In the genomic region with DNA sequence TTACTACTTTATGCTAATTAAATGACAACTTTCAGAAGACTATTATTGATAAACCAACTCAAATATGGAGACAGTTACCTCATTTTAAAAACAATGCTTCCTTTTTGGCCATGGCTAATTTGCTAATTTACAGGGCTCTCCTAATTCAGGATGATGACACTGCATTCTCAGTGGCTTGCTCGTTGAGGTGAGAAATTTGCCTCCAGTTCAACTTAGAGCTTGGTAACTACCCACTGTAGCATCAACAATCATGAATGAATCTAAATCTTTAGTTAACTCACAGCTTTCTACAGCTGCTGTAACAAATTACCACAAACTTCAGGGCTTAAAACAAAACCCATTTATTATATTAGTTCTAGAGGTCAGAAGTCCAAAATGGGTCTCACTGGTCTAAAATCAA, we compare ENCODE assay signal across 10 cellular contexts. TPM values are rescaled to one million over a fixed set of nuclear protein-coding genes. Genes with fewer than 3 reads are reported as not detected.
DNase-seq lines count a peak whose midpoint lies in the region; ATAC-seq, FAIRE-seq and TF ChIP-seq lines count a peak whose summit lies in the region.
"Had no signal": no experiment of that assay in that cellular context is flagged by ENCODE, and none has a peak within 500 bp of the region (broad histone marks: within the 10 kb centered on the region; RNA-seq: fewer than 3 reads in every experiment).

No MANE protein-coding gene starts in this region.

- H2AFZ ChIP-seq in astrocyte (ENCODE audit: low read depth, low read length): no peak overlapping the region

- DNase-seq in A549 (ENCODE audit: low read depth in 1 of 2, low spot score in 1 of 2): no peak
- peak in 1 of 2 experiments; percentile 19 for DNase-seq in HL-60 (ENCODE audit: low read depth in 1 of 2, low spot score in 1 of 2)
- no peak for DNase-seq in astrocyte (ENCODE audit: low read depth)
- peak; percentile 29 for DNase-seq in mesendoderm
- DNase-seq in dermis blood vessel endothelial cell: no peak
- no peak for DNase-seq in NCI-H1436 (lab: John Stamatoyannopoulos, UW)
- no peak for DNase-seq in activated effector memory CD4-positive, alpha-beta T cell treated with anti-CD3 and anti-CD28 coated beads, Interleukin-2, amount 50 U/mL, for 16 hours
- no peak for DNase-seq in GM03348 (ENCODE audit: low spot score)
- DNase-seq: stimulated activated CD8-positive, alpha-beta memory T cell treated with anti-CD3 and anti-CD28 coated beads, Interleukin-4, amount 100 ng/mL, for 48 hours had no signal

- H3K27ac ChIP-seq in A549 (peak overlapping the region; percentile 7 to 79; a peak in 4 of 6 replicates), HL-60 (replicated peaks) (peak overlapping the region; percentile 84), astrocyte (ENCODE audit: low read depth, low read length) (peak overlapping the region; percentile 93), mesendoderm (ENCODE audit: low read depth, low read length) (no peak overlapping the region)

- H4K5ac ChIP-seq in mesendoderm (ENCODE audit: low read length): no peak overlapping the region

- no peak overlapping the region for H3K56ac ChIP-seq in mesendoderm (ENCODE audit: low read length)

- no peak overlapping the region for H2BK15ac ChIP-seq in mesendoderm (replicated peaks; ENCODE audit: low read depth)

- no peak overlapping the region for H3K4ac ChIP-seq in mesendoderm (ENCODE audit: low read depth, low read length)

- H3K9me3 ChIP-seq in A549 (no peaks in the 10 kb centered on the region), astrocyte (ENCODE audit: insufficient read depth, low read depth, low read length) (no peaks in the 10 kb centered on the region)

- H2BK120ac ChIP-seq in mesendoderm (ENCODE audit: low read depth, low read length): no peak overlapping the region

- peak overlapping the region; percentile 61 for H3K4me2 ChIP-seq in A549
- peak overlapping the region; percentile 77 for H3K4me2 ChIP-seq in astrocyte (ENCODE audit: low read length)
- no peak overlapping the region for H3K4me2 ChIP-seq in mesendoderm (ENCODE audit: low read length)

- H2BK5ac ChIP-seq in mesendoderm (ENCODE audit: low read length): no peak overlapping the region

- H3K4me1 ChIP-seq in A549: peaks cover 28% of the 10 kb centered on the region
- peaks cover 23% of the 10 kb centered on the region for H3K4me1 ChIP-seq in astrocyte (ENCODE audit: insufficient read depth, low read length)
- no peaks in the 10 kb centered on the region for H3K4me1 ChIP-seq in mesendoderm (ENCODE audit: control insufficient read depth, low read depth, low read length)

- H3K9me3 Mint-ChIP-seq in astrocyte (ENCODE audit: unreplicated experiment): no peaks in the 10 kb centered on the region

- no peak for TF ChIP-seq POLR2A in A549 (IDR thresholded peaks at IDR 0.05; ENCODE audit: low read length)

- FAIRE-seq in A549 (lab: Jason Lieb, UNC): no peak
- no peak for FAIRE-seq in astrocyte (lab: Jason Lieb, UNC)

- peaks cover 4% of the 10 kb centered on the region for H3K79me1 ChIP-seq in mesendoderm (ENCODE audit: low read length)

- H3K36me3 Mint-ChIP-seq in astrocyte (ENCODE audit: low read depth, unreplicated experiment): peaks cover 7% of the 10 kb centered on the region

- peak overlapping the region; percentile 71 for H3K9ac ChIP-seq in astrocyte (ENCODE audit: low read length)
- H3K9ac ChIP-seq in mesendoderm (ENCODE audit: low read length): no peak overlapping the region

- TF ChIP-seq EP300 in A549 (IDR thresholded peaks at IDR 0.05): no peak

- H3K27me3 Mint-ChIP-seq in astrocyte (ENCODE audit: low read depth, unreplicated experiment): no peaks in the 10 kb centered on the region

- TF ChIP-seq CTCF in A549 (IDR thresholded peaks at IDR 0.05) (no peak), HL-60 (IDR thresholded peaks at IDR 0.05; ENCODE audit: insufficient read depth, low read length) (no peak), astrocyte (IDR thresholded peaks at IDR 0.05; ENCODE audit: insufficient read depth, low read depth, low read length) (no peak)

- H3K23ac ChIP-seq in mesendoderm (ENCODE audit: low read length): no peak overlapping the region

- TF ChIP-seq RAD21 in A549 (conservative IDR thresholded peaks at IDR 0.05 in 1 of 2, IDR thresholded peaks at IDR 0.05 in 1 of 2): no peak

- peaks cover 28% of the 10 kb centered on the region for H3K4me1 Mint-ChIP-seq in astrocyte (ENCODE audit: low read depth, unreplicated experiment)

- H3K4me3 Mint-ChIP-seq in astrocyte (ENCODE audit: unreplicated experiment): no peak overlapping the region

- no peak overlapping the region for H3K18ac ChIP-seq in mesendoderm (ENCODE audit: low read length)

- no peak overlapping the region for H3K4me3 ChIP-seq in A549
- no peak overlapping the region for H3K4me3 ChIP-seq in HL-60 (replicated peaks; ENCODE audit: insufficient read depth, low read length)
- peak overlapping the region; percentile 27 for H3K4me3 ChIP-seq in astrocyte (ENCODE audit: insufficient read depth, low read depth, low read length)
- no peak overlapping the region for H3K4me3 ChIP-seq in mesendoderm (ENCODE audit: low read length)

- CTCF ChIA-PET in A549 (lab: Yijun Ruan, JAX): interaction anchor here (1.0 to 1.6 kb wide), 2 partner anchors 13 to 200 kb away, joined by 3 read pairs; no protein-coding TSS in a partner anchor

- H3K79me2 ChIP-seq in astrocyte (ENCODE audit: insufficient read depth, low read length) (peaks cover 39% of the 10 kb centered on the region), mesendoderm (ENCODE audit: control insufficient read depth, insufficient read depth, low read length) (peaks cover 3% of the 10 kb centered on the region)

- no peaks in the 10 kb centered on the region for H4K20me1 ChIP-seq in astrocyte (ENCODE audit: insufficient read depth, low read length)

- H3K27me3 ChIP-seq in HL-60 (ENCODE audit: insufficient read depth, poor library complexity, severe bottlenecking) (no peaks in the 10 kb centered on the region), astrocyte (ENCODE audit: insufficient read depth, low read length) (no peaks in the 10 kb centered on the region), mesendoderm (ENCODE audit: insufficient read depth, low read length, poor library complexity) (no peaks in the 10 kb centered on the region)

- 79% methylated on average over 1 of the region's 1 CpG for WGBS in A549 (ENCODE audit: missing lambda C conversion rate)
- no CpG with 5 or more reads among the region's 1 CpG for WGBS in mesendoderm (ENCODE audit: extremely low coverage, insufficient coverage, low lambda C conversion rate)

- H4K8ac ChIP-seq in mesendoderm (ENCODE audit: low read depth, low read length): no peak overlapping the region

- H3K36me3 ChIP-seq in astrocyte (ENCODE audit: insufficient read depth, low read length): peaks cover 17% of the 10 kb centered on the region
- no peaks in the 10 kb centered on the region for H3K36me3 ChIP-seq in mesendoderm (ENCODE audit: control insufficient read depth, insufficient read depth, low read length)

- H3K27ac Mint-ChIP-seq in astrocyte (ENCODE audit: unreplicated experiment): peak overlapping the region; percentile 96

- POLR2A ChIA-PET in A549 (lab: Yijun Ruan, JAX): interaction anchor here (0.7 to 1.5 kb wide), 2 partner anchors 13 to 34 kb away, joined by 5 to 8 read pairs; a partner anchor contains a TSS

- no peak overlapping the region for H2AK5ac ChIP-seq in mesendoderm (ENCODE audit: low read length)

- ATAC-seq in A549: no peak
- ATAC-seq: sciatic nerve had no signal

RNA-seq across cellular contexts. Expression of a gene that starts 14.0 kb away (rescaled TPM):
- polyA plus RNA-seq in A549 (2011; rRNA removed) (21.6 and 24.9 TPM in 2 replicates), A549 (2017; fragmentation: RNase III; extraction: RNeasy Plus Mini Kit Qiagen cat#74134 plus additional on column Dnase treatment) (15.0 to 16.7 TPM (median 15.4 TPM) in 3 replicates)
- 7.4 and 7.8 TPM in 2 replicates for polyA plus RNA-seq in A549 (2012; cell fraction: cytosol; rRNA removed)
- polyA plus RNA-seq in A549 (2012; cell fraction: nucleus; rRNA removed): 7.5 and 7.9 TPM in 2 replicates
- polyA minus RNA-seq in A549 (2011; rRNA and poly(A)+ RNA removed): 31.5 and 33.2 TPM in 2 replicates
- total RNA-seq in astrocyte (54.5 and 58.4 TPM in 2 replicates), dermis blood vessel endothelial cell (83.9 and 107 TPM in 2 replicates)
- polyA plus RNA-seq in mesendoderm (2013, experiment 1 of 2): 56.0 TPM
- 55.8 TPM for polyA plus RNA-seq in mesendoderm (2013, experiment 2 of 2)

RNA-seq across cellular contexts. Expression of a gene that starts 14.2 kb away (rescaled TPM):
- 125 and 139 TPM in 2 replicates for polyA plus RNA-seq in A549 (2011; rRNA removed)
- 33.6 and 35.7 TPM in 2 replicates for polyA plus RNA-seq in A549 (2012; cell fraction: cytosol; rRNA removed)
- polyA plus RNA-seq in A549 (2012; cell fraction: nucleus; rRNA removed): 46.9 and 71.0 TPM in 2 replicates
- 123 to 146 TPM (median 125 TPM) in 3 replicates for polyA plus RNA-seq in A549 (2017; fragmentation: RNase III; extraction: RNeasy Plus Mini Kit Qiagen cat#74134 plus additional on column Dnase treatment)
- polyA minus RNA-seq in A549 (2011; rRNA and poly(A)+ RNA removed): 40.1 and 41.9 TPM in 2 replicates
- 85.4 and 93.7 TPM in 2 replicates for total RNA-seq in astrocyte
- polyA plus RNA-seq in mesendoderm (2013, experiment 1 of 2): 356 TPM
- polyA plus RNA-seq in mesendoderm (2013, experiment 2 of 2): 367 TPM
- 113 and 135 TPM in 2 replicates for total RNA-seq in dermis blood vessel endothelial cell

RNA-seq across cellular contexts. Expression of a gene that starts 33.9 kb away (rescaled TPM):
- polyA plus RNA-seq in A549 (2011; rRNA removed) (58.5 and 74.9 TPM in 2 replicates), A549 (2017; fragmentation: RNase III; extraction: RNeasy Plus Mini Kit Qiagen cat#74134 plus additional on column Dnase treatment) (37.3 to 40.2 TPM (median 37.8 TPM) in 3 replicates)
- 29.3 and 33.3 TPM in 2 replicates for polyA plus RNA-seq in A549 (2012; cell fraction: cytosol; rRNA removed)
- 30.8 and 34.9 TPM in 2 replicates for polyA plus RNA-seq in A549 (2012; cell fraction: nucleus; rRNA removed)
- 24.2 and 28.1 TPM in 2 replicates for polyA minus RNA-seq in A549 (2011; rRNA and poly(A)+ RNA removed)
- total RNA-seq in astrocyte (78.2 and 95.5 TPM in 2 replicates), dermis blood vessel endothelial cell (67.7 and 70.6 TPM in 2 replicates)
- polyA plus RNA-seq in mesendoderm (2013, experiment 1 of 2): 18.9 TPM
- polyA plus RNA-seq in mesendoderm (2013, experiment 2 of 2): 18.7 TPM

RNA-seq across cellular contexts. Expression of a gene that starts 34.2 kb away (rescaled TPM):
- polyA plus RNA-seq in A549 (2011; rRNA removed): 140 and 180 TPM in 2 replicates
- polyA plus RNA-seq in A549 (2012; cell fraction: cytosol; rRNA removed): 101 TPM in 2 replicates
- polyA plus RNA-seq in A549 (2012; cell fraction: nucleus; rRNA removed): 56.4 and 130 TPM in 2 replicates
- 181 to 184 TPM (median 183 TPM) in 3 replicates for polyA plus RNA-seq in A549 (2017; fragmentation: RNase III; extraction: RNeasy Plus Mini Kit Qiagen cat#74134 plus additional on column Dnase treatment)
- polyA minus RNA-seq in A549 (2011; rRNA and poly(A)+ RNA removed): 49.6 and 55.9 TPM in 2 replicates
- total RNA-seq in astrocyte: 110 and 119 TPM in 2 replicates
- 117 TPM for polyA plus RNA-seq in mesendoderm (2013, experiment 1 of 2)
- 118 TPM for polyA plus RNA-seq in mesendoderm (2013, experiment 2 of 2)
- total RNA-seq in dermis blood vessel endothelial cell: 40.5 and 52.5 TPM in 2 replicates
